16 cellular contexts compared by ENCODE assay signal in genomic region chr5:114010362-114010761, GRCh38.
DNase-seq lines count a peak whose midpoint lies in the region; ATAC-seq lines count a peak whose summit lies in the region.
"Had no signal": no experiment of that assay in that cellular context is flagged by ENCODE, and none has a peak within 500 bp of the region (broad histone marks: within the 10 kb centered on the region; RNA-seq: fewer than 3 reads in every experiment).

No MANE protein-coding gene starts in this region.

- peak; percentile 3 for DNase-seq in Caki2 (ENCODE audit: low read depth)
- DNase-seq in NCI-H446 treated with DMSO at 0.1 percent for 48 hours (lab: John Stamatoyannopoulos, UW): peak; percentile 85
- DNase-seq in epithelial cell of prostate (ENCODE audit: low read depth, low spot score): peak; percentile 22
- peak; percentile 44 for DNase-seq in renal cortical epithelial cell (ENCODE audit: low read depth)
- DNase-seq in HUDEP-2 (lab: John Stamatoyannopoulos, UW; ENCODE audit: unreplicated experiment in 76 of 76): no peak
- no peak for DNase-seq in activated naive CD4-positive, alpha-beta T cell treated with anti-CD3 and anti-CD28 coated beads, Interleukin-2, amount 10 ng/mL, durations not matched to agents 7 days and 5 days
- DNase-seq: activated CD4-positive, alpha-beta memory T cell treated with anti-CD3 and anti-CD28 coated beads for 36 hours; activated naive CD8-positive, alpha-beta T cell treated with anti-CD3 and anti-CD28 coated beads, Interleukin-2, amount 10 ng/mL, durations not matched to agents 7 days and 5 days; activated T-cell treated with anti-CD3 and anti-CD28 coated beads, Interleukin-2, amount 50 U/mL, for 48 hours; NCI-H2029 treated with DMSO at 0.1 percent for 48 hours; nephron progenitor cell; PC-9; SW 1271 had no signal

- no peaks in the 10 kb centered on the region for H3K9me3 Mint-ChIP-seq in activated naive CD4-positive, alpha-beta T cell treated with anti-CD3 and anti-CD28 coated beads, Interleukin-2, amount 10 ng/mL, durations not matched to agents 7 days and 5 days
- H3K9me3 Mint-ChIP-seq: activated CD4-positive, alpha-beta memory T cell treated with anti-CD3 and anti-CD28 coated beads for 36 hours; activated naive CD8-positive, alpha-beta T cell treated with anti-CD3 and anti-CD28 coated beads, Interleukin-2, amount 10 ng/mL, durations not matched to agents 7 days and 5 days; nephron progenitor cell had no signal

- no peaks in the 10 kb centered on the region for H3K27me3 Mint-ChIP-seq in activated naive CD4-positive, alpha-beta T cell treated with anti-CD3 and anti-CD28 coated beads, Interleukin-2, amount 10 ng/mL, durations not matched to agents 7 days and 5 days
- H3K27me3 Mint-ChIP-seq: activated CD4-positive, alpha-beta memory T cell treated with anti-CD3 and anti-CD28 coated beads for 36 hours; activated naive CD8-positive, alpha-beta T cell treated with anti-CD3 and anti-CD28 coated beads, Interleukin-2, amount 10 ng/mL, durations not matched to agents 7 days and 5 days; B cell had no signal

- no peaks in the 10 kb centered on the region for H3K4me1 Mint-ChIP-seq in activated naive CD4-positive, alpha-beta T cell treated with anti-CD3 and anti-CD28 coated beads, Interleukin-2, amount 10 ng/mL, durations not matched to agents 7 days and 5 days
- H3K4me1 Mint-ChIP-seq: activated naive CD8-positive, alpha-beta T cell treated with anti-CD3 and anti-CD28 coated beads, Interleukin-2, amount 10 ng/mL, durations not matched to agents 7 days and 5 days; B cell; nephron progenitor cell had no signal

- in situ Hi-C loops in Caki2 (cut with HindIII; ENCODE audit: low pct_unique_long_range_greater_than_20kb, low sequenced_read_pairs): no loop called here

- H3K27ac Mint-ChIP-seq in activated naive CD4-positive, alpha-beta T cell treated with anti-CD3 and anti-CD28 coated beads, Interleukin-2, amount 10 ng/mL, durations not matched to agents 7 days and 5 days: no peak overlapping the region
- H3K27ac Mint-ChIP-seq: activated CD4-positive, alpha-beta memory T cell treated with anti-CD3 and anti-CD28 coated beads for 36 hours; activated naive CD8-positive, alpha-beta T cell treated with anti-CD3 and anti-CD28 coated beads, Interleukin-2, amount 10 ng/mL, durations not matched to agents 7 days and 5 days; B cell; nephron progenitor cell had no signal

- CTCF ChIA-PET in activated naive CD4-positive, alpha-beta T cell treated with anti-CD3 and anti-CD28 coated beads, Interleukin-2, amount 10 ng/mL, durations not matched to agents 7 days and 5 days (lab: Charles Lee): no interaction called here

- ATAC-seq in HG03378 (IDR thresholded peaks at IDR 0.05; ENCODE audit: unreplicated experiment) (no peak), GM21529 (IDR thresholded peaks at IDR 0.05; ENCODE audit: unreplicated experiment) (no peak)

- no peak overlapping the region for H3K27ac ChIP-seq in epithelial cell of prostate
- H3K27ac ChIP-seq: PC-9 had no signal

- no peaks in the 10 kb centered on the region for H3K36me3 Mint-ChIP-seq in activated naive CD4-positive, alpha-beta T cell treated with anti-CD3 and anti-CD28 coated beads, Interleukin-2, amount 10 ng/mL, durations not matched to agents 7 days and 5 days
- H3K36me3 Mint-ChIP-seq: activated CD4-positive, alpha-beta memory T cell treated with anti-CD3 and anti-CD28 coated beads for 36 hours; activated naive CD8-positive, alpha-beta T cell treated with anti-CD3 and anti-CD28 coated beads, Interleukin-2, amount 10 ng/mL, durations not matched to agents 7 days and 5 days had no signal

- H3K4me3 Mint-ChIP-seq in activated naive CD4-positive, alpha-beta T cell treated with anti-CD3 and anti-CD28 coated beads, Interleukin-2, amount 10 ng/mL, durations not matched to agents 7 days and 5 days: no peak overlapping the region
- H3K4me3 Mint-ChIP-seq: activated CD4-positive, alpha-beta memory T cell treated with anti-CD3 and anti-CD28 coated beads for 36 hours; activated naive CD8-positive, alpha-beta T cell treated with anti-CD3 and anti-CD28 coated beads, Interleukin-2, amount 10 ng/mL, durations not matched to agents 7 days and 5 days; B cell; nephron progenitor cell had no signal

Comparison
In these comparisons a context has a peak if more than half of its experiments do, and no peak if none do; other contexts are left out.
1. DNase-seq: peak in Caki2 (single experiment), NCI-H446 treated with DMSO at 0.1 percent for 48 hours (single experiment), epithelial cell of prostate (single experiment) and renal cortical epithelial cell (single experiment); none in HUDEP-2 (0 of 76) and activated naive CD4-positive, alpha-beta T cell treated with anti-CD3 and anti-CD28 coated beads, Interleukin-2, amount 10 ng/mL, durations not matched to agents 7 days and 5 days (single experiment).